Comparison of ENCODE assay signal across 1 cellular context in genomic region chr11:126354631-126355323, GRCh38.
TF ChIP-seq lines count a peak whose summit lies in the region.

No MANE protein-coding gene starts in this region.

TF ChIP-seq in GM23338, 12 proteins besides CTCF, POLR2A, EP300 and RAD21 (continued from another document):
- no peak for TF ChIP-seq ZNF462 (CRISPR knock-in tag; IDR thresholded peaks at IDR 0.05)
- TF ChIP-seq CREB1 (CRISPR knock-in tag; IDR thresholded peaks at IDR 0.05; ENCODE audit: low read depth), result no peak
- TF ChIP-seq JUNB (IDR thresholded peaks at IDR 0.05; ENCODE audit: unreplicated experiment), result no peak
- no peak for TF ChIP-seq REST (IDR thresholded peaks at IDR 0.05; ENCODE audit: unreplicated experiment)
